ENCODE assay signal across 1 cellular context in the genomic region with DNA sequence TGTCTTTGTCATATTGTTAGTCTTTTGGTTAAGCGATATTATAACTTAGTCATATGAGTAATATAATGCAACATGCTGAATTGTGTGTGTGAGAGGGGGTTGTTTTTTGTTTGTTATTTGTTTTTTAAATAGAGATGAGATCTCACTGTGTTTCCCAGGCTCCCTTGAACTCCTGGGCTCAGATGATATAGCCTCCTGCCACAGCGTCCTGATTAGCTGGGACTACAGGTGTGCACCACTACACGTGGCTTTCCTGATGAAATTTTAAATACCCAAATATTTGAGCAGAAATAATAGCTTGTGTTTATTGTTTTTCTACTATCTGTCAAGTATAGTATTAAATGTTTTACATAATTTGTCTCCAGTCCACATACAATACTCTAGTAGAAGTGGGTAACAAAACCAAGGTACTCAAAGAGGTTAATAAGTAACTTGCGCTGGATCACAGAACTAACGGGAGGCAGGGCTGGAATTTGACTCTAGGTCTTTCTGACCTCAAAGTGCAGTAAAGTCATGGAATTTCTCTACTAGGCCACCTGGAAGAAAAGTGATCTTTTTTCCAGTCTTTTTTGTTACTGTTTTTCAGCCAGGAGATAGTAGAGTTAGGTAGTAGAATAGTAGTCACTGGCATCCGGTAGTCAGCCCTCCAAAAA.
TF ChIP-seq lines count a peak whose summit lies in the region.

No MANE protein-coding gene starts in this region.

TF ChIP-seq in HepG2, 621 proteins besides CTCF, POLR2A, EP300 and RAD21 (continued from another document and continues in another):
- TF ChIP-seq, protein P1, sequence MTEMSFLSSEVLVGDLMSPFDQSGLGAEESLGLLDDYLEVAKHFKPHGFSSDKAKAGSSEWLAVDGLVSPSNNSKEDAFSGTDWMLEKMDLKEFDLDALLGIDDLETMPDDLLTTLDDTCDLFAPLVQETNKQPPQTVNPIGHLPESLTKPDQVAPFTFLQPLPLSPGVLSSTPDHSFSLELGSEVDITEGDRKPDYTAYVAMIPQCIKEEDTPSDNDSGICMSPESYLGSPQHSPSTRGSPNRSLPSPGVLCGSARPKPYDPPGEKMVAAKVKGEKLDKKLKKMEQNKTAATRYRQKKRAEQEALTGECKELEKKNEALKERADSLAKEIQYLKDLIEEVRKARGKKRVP (CRISPR knock-in tag; IDR thresholded peaks at IDR 0.05) = no peak
- TF ChIP-seq ZNF609 (CRISPR knock-in tag; IDR thresholded peaks at IDR 0.05; ENCODE audit: borderline replicate concordance) (no peak), ZNF839 (CRISPR knock-in tag; IDR thresholded peaks at IDR 0.05; ENCODE audit: borderline replicate concordance) (no peak), RFXANK (CRISPR knock-in tag; IDR thresholded peaks at IDR 0.05) (no peak), KAT2B (IDR thresholded peaks at IDR 0.05; ENCODE audit: borderline replicate concordance, low read depth, low read length) (no peak), ZNF589 (CRISPR knock-in tag; conservative IDR thresholded peaks at IDR 0.05) (no peak), KDM3A (CRISPR knock-in tag; IDR thresholded peaks at IDR 0.05; ENCODE audit: low read depth) (no peak), GATA4 (IDR thresholded peaks at IDR 0.05; ENCODE audit: borderline replicate concordance, low read depth) (no peak), ERF (CRISPR knock-in tag; IDR thresholded peaks at IDR 0.05) (no peak), HNF1B (CRISPR knock-in tag; IDR thresholded peaks at IDR 0.05) (peak; percentile 71), PLRG1 (conservative IDR thresholded peaks at IDR 0.05) (no peak), ZNF720 (CRISPR knock-in tag; IDR thresholded peaks at IDR 0.05) (no peak), LCORL (IDR thresholded peaks at IDR 0.05) (no peak), LCORL (CRISPR knock-in tag; IDR thresholded peaks at IDR 0.05) (0 out of 2 replicates have a peak, but pooled peaks have one; percentile 35), HNF4G (IDR thresholded peaks at IDR 0.05; ENCODE audit: borderline replicate concordance, low read depth, low read length) (peak; percentile 10; the same call in 1 of the 2 replicates), HNF4G (CRISPR knock-in tag; IDR thresholded peaks at IDR 0.05; ENCODE audit: borderline replicate concordance, low read depth) (no peak), MAFK (conservative IDR thresholded peaks at IDR 0.05 in 1 of 2, IDR thresholded peaks at IDR 0.05 in 1 of 2; ENCODE audit: low read length in 2 of 2) (no peak), TMF1 (CRISPR knock-in tag; IDR thresholded peaks at IDR 0.05; ENCODE audit: low read depth) (no peak), TIGD3 (CRISPR knock-in tag; IDR thresholded peaks at IDR 0.05; ENCODE audit: borderline replicate concordance) (no peak), FOXP4 (CRISPR knock-in tag; IDR thresholded peaks at IDR 0.05) (no peak), TEAD3 (CRISPR knock-in tag; optimal IDR thresholded peaks at IDR 0.05; ENCODE audit: borderline replicate concordance) (peak; percentile 93), ZNF570 (CRISPR knock-in tag; IDR thresholded peaks at IDR 0.05; ENCODE audit: borderline replicate concordance) (no peak), SOX5 (CRISPR knock-in tag; IDR thresholded peaks at IDR 0.05; ENCODE audit: borderline replicate concordance) (peak; percentile 54; the same call in 1 of the 2 replicates), HDAC6 (IDR thresholded peaks at IDR 0.05; ENCODE audit: low read depth, low read length) (no peak), FOXA3 (CRISPR knock-in tag; IDR thresholded peaks at IDR 0.05) (no peak), ETV5 (CRISPR knock-in tag; IDR thresholded peaks at IDR 0.05; ENCODE audit: borderline replicate concordance) (no peak), SIX1 (CRISPR knock-in tag; IDR thresholded peaks at IDR 0.05; ENCODE audit: borderline replicate concordance) (peak; percentile 44; the same call in 1 of the 2 replicates), SIN3A (IDR thresholded peaks at IDR 0.05; ENCODE audit: borderline replicate concordance, low read depth, low read length) (no peak), ZNF33A (CRISPR knock-in tag; IDR thresholded peaks at IDR 0.05; ENCODE audit: borderline replicate concordance) (no peak), ZBTB10 (CRISPR knock-in tag; IDR thresholded peaks at IDR 0.05; ENCODE audit: borderline replicate concordance) (no peak), ZNF556 (CRISPR knock-in tag; IDR thresholded peaks at IDR 0.05; ENCODE audit: borderline replicate concordance) (no peak), MED8 (CRISPR knock-in tag; IDR thresholded peaks at IDR 0.05; ENCODE audit: insufficient replicate concordance) (no peak), ZNF713 (CRISPR knock-in tag; IDR thresholded peaks at IDR 0.05) (no peak), PCBP2 (optimal IDR thresholded peaks at IDR 0.05; ENCODE audit: low read depth, low read length, poor library complexity, severe bottlenecking) (no peak)
- TF ChIP-seq, protein P2, sequence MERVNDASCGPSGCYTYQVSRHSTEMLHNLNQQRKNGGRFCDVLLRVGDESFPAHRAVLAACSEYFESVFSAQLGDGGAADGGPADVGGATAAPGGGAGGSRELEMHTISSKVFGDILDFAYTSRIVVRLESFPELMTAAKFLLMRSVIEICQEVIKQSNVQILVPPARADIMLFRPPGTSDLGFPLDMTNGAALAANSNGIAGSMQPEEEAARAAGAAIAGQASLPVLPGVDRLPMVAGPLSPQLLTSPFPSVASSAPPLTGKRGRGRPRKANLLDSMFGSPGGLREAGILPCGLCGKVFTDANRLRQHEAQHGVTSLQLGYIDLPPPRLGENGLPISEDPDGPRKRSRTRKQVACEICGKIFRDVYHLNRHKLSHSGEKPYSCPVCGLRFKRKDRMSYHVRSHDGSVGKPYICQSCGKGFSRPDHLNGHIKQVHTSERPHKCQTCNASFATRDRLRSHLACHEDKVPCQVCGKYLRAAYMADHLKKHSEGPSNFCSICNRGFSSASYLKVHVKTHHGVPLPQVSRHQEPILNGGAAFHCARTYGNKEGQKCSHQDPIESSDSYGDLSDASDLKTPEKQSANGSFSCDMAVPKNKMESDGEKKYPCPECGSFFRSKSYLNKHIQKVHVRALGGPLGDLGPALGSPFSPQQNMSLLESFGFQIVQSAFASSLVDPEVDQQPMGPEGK (CRISPR knock-in tag; IDR thresholded peaks at IDR 0.05) = peak; percentile 20; the same call in 1 of the 2 replicates
- TF ChIP-seq, protein P3, sequence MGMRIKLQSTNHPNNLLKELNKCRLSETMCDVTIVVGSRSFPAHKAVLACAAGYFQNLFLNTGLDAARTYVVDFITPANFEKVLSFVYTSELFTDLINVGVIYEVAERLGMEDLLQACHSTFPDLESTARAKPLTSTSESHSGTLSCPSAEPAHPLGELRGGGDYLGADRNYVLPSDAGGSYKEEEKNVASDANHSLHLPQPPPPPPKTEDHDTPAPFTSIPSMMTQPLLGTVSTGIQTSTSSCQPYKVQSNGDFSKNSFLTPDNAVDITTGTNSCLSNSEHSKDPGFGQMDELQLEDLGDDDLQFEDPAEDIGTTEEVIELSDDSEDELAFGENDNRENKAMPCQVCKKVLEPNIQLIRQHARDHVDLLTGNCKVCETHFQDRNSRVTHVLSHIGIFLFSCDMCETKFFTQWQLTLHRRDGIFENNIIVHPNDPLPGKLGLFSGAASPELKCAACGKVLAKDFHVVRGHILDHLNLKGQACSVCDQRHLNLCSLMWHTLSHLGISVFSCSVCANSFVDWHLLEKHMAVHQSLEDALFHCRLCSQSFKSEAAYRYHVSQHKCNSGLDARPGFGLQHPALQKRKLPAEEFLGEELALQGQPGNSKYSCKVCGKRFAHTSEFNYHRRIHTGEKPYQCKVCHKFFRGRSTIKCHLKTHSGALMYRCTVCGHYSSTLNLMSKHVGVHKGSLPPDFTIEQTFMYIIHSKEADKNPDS (CRISPR knock-in tag; IDR thresholded peaks at IDR 0.05) = peak; percentile 99
- TF ChIP-seq, protein P4, sequence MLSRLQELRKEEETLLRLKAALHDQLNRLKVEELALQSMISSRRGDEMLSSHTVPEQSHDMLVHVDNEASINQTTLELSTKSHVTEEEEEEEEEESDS (CRISPR knock-in tag; IDR thresholded peaks at IDR 0.05; ENCODE audit: borderline replicate concordance) = no peak
